ENCODE assay signal across 8 cellular contexts in genomic region chr1:108882837-108883236, GRCh38. TPM values are rescaled to one million over a fixed set of nuclear protein-coding genes. Genes with fewer than 3 reads are reported as not detected.
"Had no signal": no experiment of that assay in that cellular context is flagged by ENCODE, and none has a peak within 500 bp of the region (broad histone marks: within the 10 kb centered on the region; RNA-seq: fewer than 3 reads in every experiment).

No MANE protein-coding gene starts in this region.

- DNase-seq: GM23248, GOT3, H7, IMR-90, KBM-7 had no signal

- H3K9ac ChIP-seq: GM23248 had no signal

- H2AFZ ChIP-seq: GM23248 had no signal

- H3K9me3 ChIP-seq: HAP-1 had no signal

- H3K27ac ChIP-seq: GM23248, HL-60 had no signal

- H3K4me3 ChIP-seq: GM23248, HAP-1 had no signal

- H3K36me3 ChIP-seq: HAP-1 had no signal

- ATAC-seq: HCT116 had no signal

RNA-seq across cellular contexts. Expression of gene AKNAD1, which starts 25.9 kb away (rescaled TPM):
- total RNA-seq: GM23248, H7 had no signal
- polyA plus RNA-seq: GM23248 had no signal
